Comparison of ENCODE assay signal across 1 cellular context in genomic region chr21:44261191-44261631, GRCh38.
TF ChIP-seq lines count a peak whose summit lies in the region.

No MANE protein-coding gene starts in this region.

TF ChIP-seq in H1, 55 proteins besides CTCF, POLR2A, EP300 and RAD21:
- no peak for TF ChIP-seq MAFK (IDR thresholded peaks at IDR 0.05; ENCODE audit: low read depth, low read length)
- TF ChIP-seq RXRA (IDR thresholded peaks at IDR 0.05; ENCODE audit: insufficient read depth, low read depth, low read length): no peak
- no peak for TF ChIP-seq HDAC2 (IDR thresholded peaks at IDR 0.05; ENCODE audit: borderline replicate concordance in 1 of 2, low read depth in 2 of 2, low read length in 2 of 2)
- TF ChIP-seq CBX5 (IDR thresholded peaks at IDR 0.05; ENCODE audit: low read depth, low read length): no peak
- no peak for TF ChIP-seq JUND (IDR thresholded peaks at IDR 0.05; ENCODE audit: low read length)
- TF ChIP-seq RNF2 (IDR thresholded peaks at IDR 0.05; ENCODE audit: borderline replicate concordance, low read depth, low read length, missing control alignments, poor library complexity, severe bottlenecking): no peak
- no peak for TF ChIP-seq ATF3 (IDR thresholded peaks at IDR 0.05; ENCODE audit: insufficient read depth, low read depth, low read length)
- TF ChIP-seq KDM5A (IDR thresholded peaks at IDR 0.05; ENCODE audit: low read length): no peak
- TF ChIP-seq BACH1 (IDR thresholded peaks at IDR 0.05; ENCODE audit: low read length): no peak
- no peak for TF ChIP-seq TAF1 (IDR thresholded peaks at IDR 0.05; ENCODE audit: low read depth, low read length)
- no peak for TF ChIP-seq HDAC6 (IDR thresholded peaks at IDR 0.05; ENCODE audit: low read depth, low read length)
- no peak for TF ChIP-seq TEAD4 (IDR thresholded peaks at IDR 0.05; ENCODE audit: low read depth, low read length)
- TF ChIP-seq BRCA1 (IDR thresholded peaks at IDR 0.05; ENCODE audit: low read depth, low read length): no peak
- TF ChIP-seq MAX (IDR thresholded peaks at IDR 0.05): no peak
